17 cellular contexts compared by ENCODE assay signal in the genomic region with DNA sequence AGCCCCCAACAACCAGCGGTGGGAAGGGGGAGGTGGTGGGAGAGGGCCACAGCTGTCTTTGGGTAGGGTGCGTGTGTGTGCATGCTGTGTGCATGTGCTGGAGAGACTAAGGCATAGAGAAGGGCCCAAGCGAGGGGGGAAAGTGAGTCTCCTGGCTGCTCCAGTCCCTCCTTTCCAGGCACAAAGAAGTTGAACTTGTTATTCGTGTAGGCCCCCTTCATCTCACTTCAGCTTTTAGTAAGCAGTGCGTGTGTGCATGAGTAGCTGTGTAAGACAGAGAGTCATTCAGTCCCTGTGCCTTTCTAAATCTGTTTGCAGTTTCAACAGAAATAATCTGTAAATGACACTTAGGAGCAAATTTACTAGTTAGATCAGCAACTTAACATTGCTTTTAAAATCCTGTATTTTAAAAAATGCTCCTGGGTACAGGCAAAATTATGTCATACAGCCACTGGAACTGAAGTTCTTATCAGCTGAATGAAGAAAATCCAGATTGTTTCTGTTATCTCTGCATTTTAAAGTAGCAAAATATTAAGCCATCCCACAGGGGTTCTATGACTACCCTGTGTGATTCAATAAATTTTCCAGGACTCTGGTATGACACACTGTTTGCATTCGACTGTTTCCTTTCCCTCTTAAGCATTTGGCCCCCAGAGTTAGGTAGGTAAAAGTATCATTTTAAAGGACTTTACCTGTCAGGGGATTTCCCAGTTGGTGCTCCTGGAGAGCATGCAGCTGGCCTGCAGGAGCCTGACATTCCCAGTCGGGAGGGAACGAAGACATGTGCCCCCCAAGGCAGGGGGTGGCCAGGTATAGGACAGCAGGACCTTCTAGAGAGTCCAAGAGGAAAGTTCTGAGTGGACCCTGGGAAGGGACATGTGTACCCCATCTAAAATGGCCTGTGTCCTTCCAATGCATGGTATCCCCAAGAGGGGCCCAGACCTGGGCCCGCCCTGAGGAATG. TPM values are rescaled to one million over a fixed set of nuclear protein-coding genes. Genes with fewer than 3 reads are reported as not detected.
DNase-seq lines count a peak whose midpoint lies in the region; ATAC-seq and TF ChIP-seq lines count a peak whose summit lies in the region.
"Had no signal": no experiment of that assay in that cellular context is flagged by ENCODE, and none has a peak within 500 bp of the region (broad histone marks: within the 10 kb centered on the region; RNA-seq: fewer than 3 reads in every experiment).

No MANE protein-coding gene starts in this region.

- H3K27ac Mint-ChIP-seq in CD4-positive, alpha-beta T cell, result no peak overlapping the region
- H3K27ac Mint-ChIP-seq: T-helper 1 cell treated with Interleukin-12 subunit alpha and Interleukin-12 subunit beta and Interleukin-4 antibody, amounts not matched to agents 30 μg/mL and 1 μg/mL, for 36 hours had no signal

- no peak overlapping the region for H2AFZ ChIP-seq in DND-41 (ENCODE audit: low read depth, low read length)
- no peak overlapping the region for H2AFZ ChIP-seq in IMR-90 (replicated peaks; ENCODE audit: low read length, poor library complexity)
- H2AFZ ChIP-seq in hepatocyte, result no peak overlapping the region

- no peaks in the 10 kb centered on the region for H3K27me3 Mint-ChIP-seq in CD4-positive, alpha-beta T cell

- H3K4me1 ChIP-seq in DND-41 (ENCODE audit: insufficient read depth, low read length) (peaks cover 32% of the 10 kb centered on the region), IMR-90 (ENCODE audit: control insufficient read depth, insufficient read depth, low read length) (peaks cover 8% of the 10 kb centered on the region; the same call in 1 of the 2 replicates), hepatocyte (ENCODE audit: insufficient read depth) (peaks cover 8% of the 10 kb centered on the region), uterus (no peaks in the 10 kb centered on the region)
- H3K4me1 ChIP-seq: BE2C had no signal

- H3K4me3 ChIP-seq in DND-41 (ENCODE audit: low read depth in 1 of 2, low read length in 2 of 2), result no peak overlapping the region
- no peak overlapping the region for H3K4me3 ChIP-seq in IMR-90 (ENCODE audit: insufficient read depth, low read depth, low read length)
- no peak overlapping the region for H3K4me3 ChIP-seq in hepatocyte
- no peak overlapping the region for H3K4me3 ChIP-seq in foreskin fibroblast (ENCODE audit: low read depth in 1 of 2, low read length in 2 of 2)
- no peak overlapping the region for H3K4me3 ChIP-seq in uterus
- H3K4me3 ChIP-seq: K562, Peyer's patch had no signal

- no peak overlapping the region for H3K4ac ChIP-seq in IMR-90 (ENCODE audit: low read depth, low read length)

- no peaks in the 10 kb centered on the region for H3K9me3 Mint-ChIP-seq in CD4-positive, alpha-beta T cell
- H3K9me3 Mint-ChIP-seq: T-helper 1 cell treated with Interleukin-12 subunit alpha and Interleukin-12 subunit beta and Interleukin-4 antibody, amounts not matched to agents 30 μg/mL and 1 μg/mL, for 36 hours had no signal

- dilution Hi-C loops in IMR-90 (cut with HindIII; ENCODE audit: low sequenced_read_pairs, unreplicated experiment), result no loop called here

- TF ChIP-seq RAD21 in IMR-90 (IDR thresholded peaks at IDR 0.05; ENCODE audit: low read length), result no peak

- H3K36me3 ChIP-seq in DND-41 (ENCODE audit: insufficient read depth, low read length) (peaks cover 52% of the 10 kb centered on the region), IMR-90 (ENCODE audit: control insufficient read depth, insufficient read depth, low read length) (peaks cover 6% of the 10 kb centered on the region), hepatocyte (replicated peaks; ENCODE audit: insufficient read depth, low read depth) (no peaks in the 10 kb centered on the region), uterus (no peaks in the 10 kb centered on the region)

- TF ChIP-seq CTCF in DND-41 (IDR thresholded peaks at IDR 0.05; ENCODE audit: borderline replicate concordance, extremely low read depth, low read length, poor library complexity, severe bottlenecking) (no peak), IMR-90 (conservative IDR thresholded peaks at IDR 0.05; ENCODE audit: low read depth, low read length) (no peak), hepatocyte (IDR thresholded peaks at IDR 0.05; ENCODE audit: poor library complexity) (no peak), foreskin fibroblast (IDR thresholded peaks at IDR 0.05; ENCODE audit: low read depth, low read length) (no peak), uterus (IDR thresholded peaks at IDR 0.05) (no peak)
- TF ChIP-seq CTCF in CD4-positive, alpha-beta T cell (IDR thresholded peaks at IDR 0.05), result no peak

- H3K9me2 ChIP-seq in hepatocyte (replicated peaks; ENCODE audit: insufficient read depth), result no peaks in the 10 kb centered on the region

- in situ Hi-C loops in IMR-90 (cut with MboI; ENCODE audit: low sequenced_read_pairs), result no loop called here

- H3K79me1 ChIP-seq in IMR-90 (ENCODE audit: low read depth in 1 of 2, low read length in 2 of 2), result no peaks in the 10 kb centered on the region

- no peak overlapping the region for H4K8ac ChIP-seq in IMR-90 (ENCODE audit: low read depth in 2 of 2, low read length in 2 of 2)

- intact Hi-C loops in IMR-90 (cut with micrococcal nuclease), result no loop called here
- intact Hi-C loops in CD4-positive, alpha-beta T cell (cut with DNase I, micrococcal nuclease), result no loop called here
- intact Hi-C loops in uterus (cut with DNase I; ENCODE audit: low total_unique reads), result no loop called here

- H2AK5ac ChIP-seq in IMR-90 (ENCODE audit: low read depth, low read length), result no peak overlapping the region

- no TSS peak for BruUV-seq in IMR-90 (replicated peaks; lab: Mats Ljungman, UMichigan)

- no peak overlapping the region for H3K4me3 Mint-ChIP-seq in CD4-positive, alpha-beta T cell
- H3K4me3 Mint-ChIP-seq: T-helper 1 cell treated with Interleukin-12 subunit alpha and Interleukin-12 subunit beta and Interleukin-4 antibody, amounts not matched to agents 30 μg/mL and 1 μg/mL, for 36 hours had no signal

- TF ChIP-seq POLR2A in IMR-90 (IDR thresholded peaks at IDR 0.05; ENCODE audit: low read depth, low read length) (no peak), uterus (IDR thresholded peaks at IDR 0.05) (no peak)

- no peak overlapping the region for H3K23ac ChIP-seq in IMR-90 (ENCODE audit: low read depth, low read length)

- no peak overlapping the region for H4K91ac ChIP-seq in IMR-90 (ENCODE audit: insufficient read depth, low read depth, low read length)

- H3K14ac ChIP-seq in IMR-90 (replicated peaks; ENCODE audit: low read depth, low read length), result no peak overlapping the region

- no peaks in the 10 kb centered on the region for H3K9me1 ChIP-seq in IMR-90 (ENCODE audit: insufficient read depth, low read length)

- ATAC-seq in DND-41 (ENCODE audit: insufficient read depth, low read depth) (no peak), GM18858 (IDR thresholded peaks at IDR 0.05; ENCODE audit: unreplicated experiment) (peak; percentile 40), IMR-90 (ENCODE audit: low read depth) (peak; percentile 56), left lobe of liver (no peak)
- no peak for ATAC-seq in CD4-positive, alpha-beta T cell (ENCODE audit: poor library complexity)
- ATAC-seq: K562 had no signal

- H2BK20ac ChIP-seq in IMR-90 (ENCODE audit: low read depth, low read length), result no peak overlapping the region

- H4K5ac ChIP-seq in IMR-90 (ENCODE audit: low read depth, low read length), result no peak overlapping the region

- no peak for DNase-seq in DND-41
- peak; percentile 46 for DNase-seq in IMR-90
- peak; percentile 35 for DNase-seq in hepatocyte (ENCODE audit: low spot score)
- no peak for DNase-seq in foreskin fibroblast
- DNase-seq in CD4-positive, alpha-beta T cell, result no peak
- no peak for DNase-seq in uterus
- DNase-seq in left lobe of liver (ENCODE audit: low spot score), result no peak
- DNase-seq: BE2C; foreskin melanocyte; HCEC 1CT; NCI-H1105 treated with DMSO at 0.1 percent for 48 hours; NCI-H446; Peyer's patch; stimulated activated CD4-positive, alpha-beta T cell treated with anti-CD3 and anti-CD28 coated beads, Interleukin-4, amount 100 ng/mL, for 24 hours had no signal

- peaks cover 3% of the 10 kb centered on the region; the same call in 1 of the 2 replicates for H4K20me1 ChIP-seq in DND-41 (ENCODE audit: insufficient read depth, low read length)
- H4K20me1 ChIP-seq in IMR-90 (ENCODE audit: insufficient read depth, low read length), result no peaks in the 10 kb centered on the region
- no peaks in the 10 kb centered on the region for H4K20me1 ChIP-seq in hepatocyte (ENCODE audit: insufficient read depth, poor library complexity, severe bottlenecking)

- POLR2A ChIA-PET in IMR-90 (lab: Charles Lee; ENCODE audit: unreplicated experiment), result no interaction called here
- POLR2A ChIA-PET in CD4-positive, alpha-beta T cell (lab: Charles Lee), result no interaction called here

- H3K9me3 ChIP-seq in DND-41 (ENCODE audit: insufficient read depth, low read length, severe bottlenecking) (no peaks in the 10 kb centered on the region), IMR-90 (ENCODE audit: control insufficient read depth, insufficient read depth, low read length) (no peaks in the 10 kb centered on the region), hepatocyte (ENCODE audit: low read depth) (no peaks in the 10 kb centered on the region), uterus (no peaks in the 10 kb centered on the region)
- no peaks in the 10 kb centered on the region for H3K9me3 ChIP-seq in CD4-positive, alpha-beta T cell (ENCODE audit: control insufficient read depth, low read length)
- H3K9me3 ChIP-seq: BE2C, Peyer's patch had no signal

- H3K79me2 ChIP-seq in DND-41 (ENCODE audit: insufficient read depth, low read length) (no peaks in the 10 kb centered on the region), hepatocyte (no peaks in the 10 kb centered on the region)

- H3K27me3 ChIP-seq in DND-41 (ENCODE audit: insufficient read depth, low read length, poor library complexity) (no peaks in the 10 kb centered on the region), IMR-90 (ENCODE audit: control insufficient read depth, insufficient read depth, low read length) (no peaks in the 10 kb centered on the region), hepatocyte (no peaks in the 10 kb centered on the region), uterus (no peaks in the 10 kb centered on the region)
- H3K27me3 ChIP-seq in CD4-positive, alpha-beta T cell (ENCODE audit: control insufficient read depth, insufficient read depth, low read length), result no peaks in the 10 kb centered on the region
- H3K27me3 ChIP-seq: BE2C, Peyer's patch had no signal

- peaks cover 17% of the 10 kb centered on the region for H3K4me1 Mint-ChIP-seq in CD4-positive, alpha-beta T cell (ENCODE audit: low read depth)

- H3K36me3 Mint-ChIP-seq in CD4-positive, alpha-beta T cell (ENCODE audit: low read depth), result no peaks in the 10 kb centered on the region

- no peak overlapping the region for H3K56ac ChIP-seq in IMR-90 (ENCODE audit: extremely low read depth, insufficient read depth, low read length)

- 100% methylated on average over 2 of the region's 9 CpGs; no CpG with 5 or more reads in 1 of the 2 experiments for WGBS in IMR-90 (ENCODE audit: extremely low coverage in 2 of 2, insufficient read length in 1 of 2), 2 experiments
- 79% methylated on average over 9 of the region's 9 CpGs for whole genome bisulfite sequencing in hepatocyte (ENCODE audit: low lambda C conversion rate, missing lambda C conversion rate)

- H3K4me2 ChIP-seq in DND-41 (ENCODE audit: insufficient read depth, low read length) (no peak overlapping the region), IMR-90 (ENCODE audit: low read depth, low read length) (no peak overlapping the region), hepatocyte (peak overlapping the region; percentile 47)

- H3K9ac ChIP-seq in DND-41 (ENCODE audit: low read depth, low read length) (no peak overlapping the region), IMR-90 (ENCODE audit: low read depth, low read length) (no peak overlapping the region)

- CTCF ChIA-PET in IMR-90 (lab: Yijun Ruan, JAX), result no interaction called here
- CTCF ChIA-PET in CD4-positive, alpha-beta T cell (lab: Charles Lee), result no interaction called here

- H2BK120ac ChIP-seq in IMR-90 (ENCODE audit: low read depth, low read length), result no peak overlapping the region

- H3K27ac ChIP-seq in DND-41 (ENCODE audit: low read length), result peak overlapping the region; percentile 41; the same call in 1 of the 2 replicates
- no peak overlapping the region for H3K27ac ChIP-seq in IMR-90 (ENCODE audit: insufficient read depth, low read length)
- H3K27ac ChIP-seq in hepatocyte, result peak overlapping the region; percentile 81
- no peak overlapping the region for H3K27ac ChIP-seq in CD4-positive, alpha-beta T cell (ENCODE audit: low read depth, low read length)
- no peak overlapping the region for H3K27ac ChIP-seq in uterus
- H3K27ac ChIP-seq: Peyer's patch had no signal

- no peak overlapping the region for H2BK5ac ChIP-seq in IMR-90 (ENCODE audit: low read depth, low read length, poor library complexity, severe bottlenecking)

- H3K18ac ChIP-seq in IMR-90 (ENCODE audit: low read depth, low read length), result no peak overlapping the region

- no peak overlapping the region for H2BK15ac ChIP-seq in IMR-90 (ENCODE audit: low read depth, low read length)

- H2AK9ac ChIP-seq in IMR-90 (replicated peaks; ENCODE audit: low read depth, low read length, poor library complexity), result no peak overlapping the region

RNA-seq across cellular contexts. Expression of gene MTRES1, which starts 39.0 kb away (rescaled TPM):
- total RNA-seq in IMR-90 (2012; rRNA removed) (5.4 and 8.9 TPM in 2 replicates), hepatocyte (20.0 and 25.3 TPM in 2 replicates), uterus (10 to 100 TPM in 2 of 4 donors, 1 to 10 TPM in 1, under 1 TPM in 1; 0.77 to 16.5 (median 11.3) TPM), left lobe of liver (9.4 TPM)
- polyA plus RNA-seq in IMR-90 (2012; rRNA removed) (9.7 and 9.8 TPM in 2 replicates), hepatocyte (26.8 and 35.4 TPM in 2 replicates)
- 2.1 and 2.9 TPM in 2 replicates for polyA plus RNA-seq in IMR-90 (2012; cell fraction: cytosol; rRNA removed)
- 4.9 and 7.1 TPM in 2 replicates for polyA plus RNA-seq in IMR-90 (2012; cell fraction: nucleus; rRNA removed; ENCODE audit: low replicate concordance)
- 10 to 100 TPM; 11.2 to 12.2 TPM for total RNA-seq in CD4-positive, alpha-beta T cell

RNA-seq across cellular contexts. Expression of gene BEND3, which starts 48.3 kb away (rescaled TPM):
- 1.8 and 1.9 TPM in 2 replicates for total RNA-seq in IMR-90 (2012; rRNA removed)
- polyA plus RNA-seq in IMR-90 (2012; rRNA removed), result 1.2 and 1.3 TPM in 2 replicates
- polyA plus RNA-seq in IMR-90 (2012; cell fraction: cytosol; rRNA removed), result 0.67 and 0.78 TPM in 2 replicates
- 1.2 and 1.4 TPM in 2 replicates for polyA plus RNA-seq in IMR-90 (2012; cell fraction: nucleus; rRNA removed; ENCODE audit: low replicate concordance)
- total RNA-seq in hepatocyte, result 4.5 and 5.7 TPM in 2 replicates
- polyA plus RNA-seq in hepatocyte, result 2.2 and 2.7 TPM in 2 replicates
- under 1 TPM; 0.82 to 0.92 TPM for total RNA-seq in CD4-positive, alpha-beta T cell
- total RNA-seq in uterus, result 1 to 10 TPM; 1.5 to 9.1 (median 3.4) TPM
- 0.75 TPM for total RNA-seq in left lobe of liver

Comparison
In these comparisons a context has a peak if more than half of its experiments do, and no peak if none do; other contexts are left out.
1. ATAC-seq: peak in GM18858 (single experiment) and IMR-90 (single experiment); none in DND-41 (single experiment), CD4-positive, alpha-beta T cell (single experiment) and left lobe of liver (single experiment).
2. DNase-seq: peak in IMR-90 (single experiment) and hepatocyte (single experiment); none in DND-41 (single experiment), foreskin fibroblast (0 of 2), CD4-positive, alpha-beta T cell (0 of 10), uterus (0 of 2) and left lobe of liver (single experiment).
3. H3K27ac ChIP-seq: peak in DND-41 (single experiment) and hepatocyte (single experiment); none in IMR-90 (single experiment), CD4-positive, alpha-beta T cell (single experiment) and uterus (0 of 2).